ENCODE assay signal across 7 cellular contexts in genomic region chrX:94775640-94776039, GRCh38.
"Had no signal": no experiment of that assay in that cellular context is flagged by ENCODE, and none has a peak within 500 bp of the region (broad histone marks: within the 10 kb centered on the region; RNA-seq: fewer than 3 reads in every experiment).

No MANE protein-coding gene starts in this region.

- FAIRE-seq: HepG2, HTR-8/SVneo, K562 had no signal

- H3K27ac ChIP-seq: HL-60 had no signal

- ATAC-seq: HepG2, K562 had no signal

- DNase-seq: IMR-90, KBM-7, KG1 had no signal

- H3K4me3 ChIP-seq: K562 had no signal
